8 cellular contexts compared by ENCODE assay signal in genomic region chr6:82364087-82365010, GRCh38.
A peak's percentile ranks its signal among the peaks of the same experiment; 100 is the strongest.
DNase-seq lines count a peak whose midpoint lies in the region; TF ChIP-seq lines count a peak whose summit lies in the region.

No MANE protein-coding gene starts in this region.

- TF ChIP-seq CTCF in HEK293 (tag by site-specific recombination; IDR thresholded peaks at IDR 0.05) (peak; percentile 52), retinal pigment epithelial cell (conservative IDR thresholded peaks at IDR 0.05; ENCODE audit: low read depth, low read length) (no peak)

- peaks cover 8% of the 10 kb centered on the region for H3K4me1 ChIP-seq in HEK293 (ENCODE audit: control insufficient read depth, insufficient read depth, low read length)

- DNase-seq in DMS79 treated with DMSO at 0.1 percent for 48 hours (lab: John Stamatoyannopoulos, UW): peak; percentile 39
- no peak for DNase-seq in DMS79 (lab: John Stamatoyannopoulos, UW)
- DNase-seq in NCI-H526 treated with DMSO at 0.1 percent for 48 hours (lab: John Stamatoyannopoulos, UW): peak; percentile 46
- peak; percentile 77 for DNase-seq in astrocyte of the hippocampus (ENCODE audit: low read depth, low spot score)
- no peak for DNase-seq in retinal pigment epithelial cell (ENCODE audit: low read depth)
- no peak for DNase-seq in OCI-M2 (lab: John Stamatoyannopoulos, UW; ENCODE audit: unreplicated experiment)

- no peaks in the 10 kb centered on the region for H3K9me3 ChIP-seq in HEK293 (ENCODE audit: control insufficient read depth, insufficient read depth, low read depth, low read length)

- CTCF ChIA-PET in HEK293 (lab: Yijun Ruan, JAX): interaction anchor here (1.2 to 1.3 kb wide), 3 partner anchors 16 to 104 kb away, joined by 3 to 4 read pairs (median 3); no protein-coding TSS in a partner anchor

- H3K4me3 ChIP-seq in HEK293 (ENCODE audit: low read depth, low read length): peak overlapping the region; percentile 85
- peak overlapping the region; percentile 83 for H3K4me3 ChIP-seq in iPS-11a (ENCODE audit: low read depth, low read length)
- peak overlapping the region; percentile 69 for H3K4me3 ChIP-seq in retinal pigment epithelial cell (ENCODE audit: low read length)

- POLR2A ChIA-PET in HEK293 (lab: Yijun Ruan, JAX): interaction anchor here (0.8 to 3.1 kb wide), 7 partner anchors 32 to 701 kb away, joined by 3 to 11 read pairs (median 5); partner anchors contain the start of gene UBE3D

- H3K36me3 ChIP-seq in HEK293 (ENCODE audit: control insufficient read depth in 2 of 2, insufficient read depth in 1 of 2, low read length in 2 of 2): peaks cover 0 to 15% of the 10 kb centered on the region in 2 experiments; a peak in 2 of 3 replicates

- H3K27ac ChIP-seq in HEK293 (ENCODE audit: extremely low read depth, low read depth, low read length): peak overlapping the region; percentile 92

TF ChIP-seq in HEK293, 187 proteins besides CTCF, POLR2A, EP300 and RAD21 (continues in another document):
- TF ChIP-seq ZNF132 (tag by site-specific recombination; IDR thresholded peaks at IDR 0.05; ENCODE audit: borderline replicate concordance): no peak
- TF ChIP-seq, protein P1, sequence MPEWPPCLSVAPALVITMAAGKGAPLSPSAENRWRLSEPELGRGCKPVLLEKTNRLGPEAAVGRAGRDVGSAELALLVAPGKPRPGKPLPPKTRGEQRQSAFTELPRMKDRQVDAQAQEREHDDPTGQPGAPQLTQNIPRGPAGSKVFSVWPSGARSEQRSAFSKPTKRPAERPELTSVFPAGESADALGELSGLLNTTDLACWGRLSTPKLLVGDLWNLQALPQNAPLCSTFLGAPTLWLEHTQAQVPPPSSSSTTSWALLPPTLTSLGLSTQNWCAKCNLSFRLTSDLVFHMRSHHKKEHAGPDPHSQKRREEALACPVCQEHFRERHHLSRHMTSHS (tag by site-specific recombination; IDR thresholded peaks at IDR 0.05): peak; percentile 49; the same call in 1 of the 2 replicates
- peak; percentile 22; the same call in 1 of the 2 replicates for TF ChIP-seq BCL11B (tag by site-specific recombination; IDR thresholded peaks at IDR 0.05; ENCODE audit: low read depth)
- TF ChIP-seq ZNF791 (tag by site-specific recombination; IDR thresholded peaks at IDR 0.05): no peak
- TF ChIP-seq ZBTB7A (tag by site-specific recombination; IDR thresholded peaks at IDR 0.05; ENCODE audit: low read depth): 0 out of 2 replicates have a peak, but pooled peaks have one; percentile 13
- TF ChIP-seq KLF8 (tag by site-specific recombination; IDR thresholded peaks at IDR 0.05): peak; percentile 84
- peak; percentile 90 for TF ChIP-seq SP2 (tag by site-specific recombination; IDR thresholded peaks at IDR 0.05)
- peak; percentile 88 for TF ChIP-seq ZNF335 (tag by site-specific recombination; conservative IDR thresholded peaks at IDR 0.05)
- TF ChIP-seq, protein P2, sequence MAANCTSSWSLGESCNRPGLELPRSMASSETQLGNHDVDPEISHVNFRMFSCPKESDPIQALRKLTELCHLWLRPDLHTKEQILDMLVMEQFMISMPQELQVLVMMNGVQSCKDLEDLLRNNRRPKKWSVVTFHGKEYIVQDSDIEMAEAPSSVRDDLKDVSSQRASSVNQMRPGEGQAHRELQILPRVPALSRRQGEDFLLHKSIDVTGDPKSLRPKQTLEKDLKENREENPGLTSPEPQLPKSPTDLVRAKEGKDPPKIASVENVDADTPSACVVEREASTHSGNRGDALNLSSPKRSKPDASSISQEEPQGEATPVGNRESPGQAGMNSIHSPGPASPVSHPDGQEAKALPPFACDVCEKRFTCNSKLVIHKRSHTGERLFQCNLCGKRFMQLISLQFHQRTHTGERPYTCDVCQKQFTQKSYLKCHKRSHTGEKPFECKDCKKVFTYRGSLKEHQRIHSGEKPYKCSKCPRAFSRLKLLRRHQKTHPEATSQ (tag by site-specific recombination; IDR thresholded peaks at IDR 0.05): no peak
- TF ChIP-seq ZNF600 (tag by site-specific recombination; IDR thresholded peaks at IDR 0.05): peak; percentile 86; the same call in 1 of the 2 replicates
- peak; percentile 41 for TF ChIP-seq ZNF501 (tag by site-specific recombination; IDR thresholded peaks at IDR 0.05)
- TF ChIP-seq IKZF3 (tag by site-specific recombination; IDR thresholded peaks at IDR 0.05): peak; percentile 93
- TF ChIP-seq PRDM1 (tag by site-specific recombination; IDR thresholded peaks at IDR 0.05): 0 out of 2 replicates have a peak, but pooled peaks have one; percentile 25
- TF ChIP-seq ZNF19 (tag by site-specific recombination; IDR thresholded peaks at IDR 0.05; ENCODE audit: low read depth): no peak
- no peak for TF ChIP-seq ZNF677 (tag by site-specific recombination; IDR thresholded peaks at IDR 0.05)
- TF ChIP-seq HOXA7 (CRISPR knock-in tag; IDR thresholded peaks at IDR 0.05; ENCODE audit: borderline replicate concordance): no peak
- peak; percentile 8 for TF ChIP-seq ZNF394 (tag by site-specific recombination; IDR thresholded peaks at IDR 0.05; ENCODE audit: borderline replicate concordance)
- no peak; the same call in 1 of the 2 replicates for TF ChIP-seq ZNF843 (tag by site-specific recombination; IDR thresholded peaks at IDR 0.05)
- TF ChIP-seq SCRT2 (tag by site-specific recombination; IDR thresholded peaks at IDR 0.05): no peak
- 0 out of 2 replicates have a peak, but pooled peaks have one; percentile 30 for TF ChIP-seq ZNF239 (tag by site-specific recombination; IDR thresholded peaks at IDR 0.05)
- TF ChIP-seq ZNF280C (tag by site-specific recombination; IDR thresholded peaks at IDR 0.05): no peak
- 0 out of 2 replicates have a peak, but pooled peaks have one; percentile 29 for TF ChIP-seq HOXD13 (CRISPR knock-in tag; IDR thresholded peaks at IDR 0.05; ENCODE audit: borderline replicate concordance)
- TF ChIP-seq ZNF658 (tag by site-specific recombination; IDR thresholded peaks at IDR 0.05): no peak
- TF ChIP-seq, protein P3, sequence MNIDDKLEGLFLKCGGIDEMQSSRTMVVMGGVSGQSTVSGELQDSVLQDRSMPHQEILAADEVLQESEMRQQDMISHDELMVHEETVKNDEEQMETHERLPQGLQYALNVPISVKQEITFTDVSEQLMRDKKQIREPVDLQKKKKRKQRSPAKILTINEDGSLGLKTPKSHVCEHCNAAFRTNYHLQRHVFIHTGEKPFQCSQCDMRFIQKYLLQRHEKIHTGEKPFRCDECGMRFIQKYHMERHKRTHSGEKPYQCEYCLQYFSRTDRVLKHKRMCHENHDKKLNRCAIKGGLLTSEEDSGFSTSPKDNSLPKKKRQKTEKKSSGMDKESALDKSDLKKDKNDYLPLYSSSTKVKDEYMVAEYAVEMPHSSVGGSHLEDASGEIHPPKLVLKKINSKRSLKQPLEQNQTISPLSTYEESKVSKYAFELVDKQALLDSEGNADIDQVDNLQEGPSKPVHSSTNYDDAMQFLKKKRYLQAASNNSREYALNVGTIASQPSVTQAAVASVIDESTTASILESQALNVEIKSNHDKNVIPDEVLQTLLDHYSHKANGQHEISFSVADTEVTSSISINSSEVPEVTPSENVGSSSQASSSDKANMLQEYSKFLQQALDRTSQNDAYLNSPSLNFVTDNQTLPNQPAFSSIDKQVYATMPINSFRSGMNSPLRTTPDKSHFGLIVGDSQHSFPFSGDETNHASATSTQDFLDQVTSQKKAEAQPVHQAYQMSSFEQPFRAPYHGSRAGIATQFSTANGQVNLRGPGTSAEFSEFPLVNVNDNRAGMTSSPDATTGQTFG (tag by site-specific recombination; IDR thresholded peaks at IDR 0.05; ENCODE audit: borderline replicate concordance): no peak
- no peak for TF ChIP-seq ZBTB21 (tag by site-specific recombination; IDR thresholded peaks at IDR 0.05)
- peak; percentile 73 for TF ChIP-seq ZFHX2 (tag by site-specific recombination; conservative IDR thresholded peaks at IDR 0.05)
- 0 out of 2 replicates have a peak, but pooled peaks have one; percentile 57 for TF ChIP-seq HOXC10 (CRISPR knock-in tag; IDR thresholded peaks at IDR 0.05)
- peak; percentile 73; the same call in 1 of the 2 replicates for TF ChIP-seq ZNF223 (tag by site-specific recombination; IDR thresholded peaks at IDR 0.05)
- TF ChIP-seq, protein P4, sequence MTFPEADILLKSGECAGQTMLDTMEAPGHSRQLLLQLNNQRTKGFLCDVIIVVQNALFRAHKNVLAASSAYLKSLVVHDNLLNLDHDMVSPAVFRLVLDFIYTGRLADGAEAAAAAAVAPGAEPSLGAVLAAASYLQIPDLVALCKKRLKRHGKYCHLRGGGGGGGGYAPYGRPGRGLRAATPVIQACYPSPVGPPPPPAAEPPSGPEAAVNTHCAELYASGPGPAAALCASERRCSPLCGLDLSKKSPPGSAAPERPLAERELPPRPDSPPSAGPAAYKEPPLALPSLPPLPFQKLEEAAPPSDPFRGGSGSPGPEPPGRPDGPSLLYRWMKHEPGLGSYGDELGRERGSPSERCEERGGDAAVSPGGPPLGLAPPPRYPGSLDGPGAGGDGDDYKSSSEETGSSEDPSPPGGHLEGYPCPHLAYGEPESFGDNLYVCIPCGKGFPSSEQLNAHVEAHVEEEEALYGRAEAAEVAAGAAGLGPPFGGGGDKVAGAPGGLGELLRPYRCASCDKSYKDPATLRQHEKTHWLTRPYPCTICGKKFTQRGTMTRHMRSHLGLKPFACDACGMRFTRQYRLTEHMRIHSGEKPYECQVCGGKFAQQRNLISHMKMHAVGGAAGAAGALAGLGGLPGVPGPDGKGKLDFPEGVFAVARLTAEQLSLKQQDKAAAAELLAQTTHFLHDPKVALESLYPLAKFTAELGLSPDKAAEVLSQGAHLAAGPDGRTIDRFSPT (tag by site-specific recombination; IDR thresholded peaks at IDR 0.05): peak; percentile 75

Comparison
In these comparisons a context has a peak if more than half of its experiments do, and no peak if none do; other contexts are left out.
1. DNase-seq: peak in DMS79 treated with DMSO at 0.1 percent for 48 hours (single experiment), NCI-H526 treated with DMSO at 0.1 percent for 48 hours (single experiment) and astrocyte of the hippocampus (single experiment); none in DMS79 (single experiment), retinal pigment epithelial cell (single experiment) and OCI-M2 (single experiment).
2. Peak in every context shown above with its lines, with median percentiles within 50 percentile points of each other: H3K4me3 ChIP-seq.